In genomic region chr16:28546626-28547025, GRCh38 we compare ENCODE assay signal across 38 cellular contexts. TPM values are rescaled to one million over a fixed set of nuclear protein-coding genes. Genes with fewer than 3 reads are reported as not detected.
"Had no signal": no experiment of that assay in that cellular context is flagged by ENCODE, and none has a peak within 500 bp of the region (broad histone marks: within the 10 kb centered on the region; RNA-seq: fewer than 3 reads in every experiment).

No MANE protein-coding gene starts in this region.

- H3K27me3 ChIP-seq: MG63 had no signal

- DNase-seq: Karpas-422, Kasumi-1, KG1, MG63, MM.1S, MV-4-11, NCI-H1048, NCI-H1092, NCI-H1092 treated with DMSO at 0.1 percent for 48 hours, NCI-H1105, NCI-H1105 treated with DMSO at 0.1 percent for 48 hours, NCI-H1417, NCI-H1417 treated with DMSO at 0.1 percent for 48 hours, NCI-H1436, NCI-H1436 treated with DMSO at 0.1 percent for 48 hours, NCI-H146, NCI-H1694, NCI-H1694 treated with DMSO at 0.1 percent for 48 hours, NCI-H187, NCI-H187 treated with DMSO at 0.1 percent for 48 hours, NCI-H1930, NCI-H2029, NCI-H2029 treated with DMSO at 0.1 percent for 48 hours, NCI-H2081, NCI-H2081 treated with DMSO at 0.1 percent for 48 hours, NCI-H2107, NCI-H2171, NCI-H2171 treated with DMSO at 0.1 percent for 48 hours, NCI-H2227 treated with DMSO at 0.1 percent for 48 hours, NCI-H226, NCI-H345, NCI-H446, NCI-H446 treated with DMSO at 0.1 percent for 48 hours had no signal

- H3K4me3 ChIP-seq: MG63 had no signal

- H3K27ac ChIP-seq: KMS-11 had no signal

- H3K9me3 ChIP-seq: MG63 had no signal

- H3K36me3 ChIP-seq: MG63 had no signal

RNA-seq across cellular contexts. Expression of gene IL27, which starts 40.0 kb away (rescaled TPM):
- total RNA-seq: LHCN-M2, M059J, MCF 10A, NCI-H460 had no signal

RNA-seq across cellular contexts. Expression of gene SULT1A2, which starts 50.2 kb away (rescaled TPM):
- total RNA-seq: LHCN-M2, M059J had no signal

RNA-seq across cellular contexts. Expression of gene APOBR, which starts 52.2 kb away (rescaled TPM):
- total RNA-seq: LHCN-M2, M059J had no signal
